ENCODE assay signal across 8 cellular contexts in the genomic region with DNA sequence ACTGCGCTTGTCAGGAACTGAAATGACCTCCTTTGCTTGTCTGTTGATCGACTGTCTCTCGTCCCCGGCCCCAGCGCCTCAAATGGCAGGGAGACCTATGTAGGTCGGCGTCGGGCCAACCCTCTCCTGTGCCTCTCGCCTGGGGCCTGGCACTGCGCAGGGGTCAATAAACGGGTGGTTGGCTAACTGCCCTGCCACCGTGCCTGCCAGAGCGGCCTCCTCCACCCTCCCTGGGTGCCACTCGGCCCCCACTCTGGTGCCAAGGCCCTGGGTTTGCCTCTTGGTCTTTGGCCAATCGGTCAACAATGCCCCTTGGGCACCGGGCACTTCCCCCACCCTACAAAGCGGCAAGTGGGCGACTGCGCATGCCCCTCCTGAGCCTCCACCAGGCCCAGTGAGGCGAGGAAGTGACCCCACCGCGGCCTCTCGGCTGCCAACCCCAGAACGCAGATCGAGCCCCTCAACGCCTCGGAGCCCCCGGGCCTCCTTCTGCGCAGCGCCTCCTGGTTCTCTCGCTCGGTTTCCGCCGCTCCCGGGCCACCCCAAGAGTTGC. TPM values are rescaled to one million over a fixed set of nuclear protein-coding genes. Genes with fewer than 3 reads are reported as not detected.
A peak's percentile ranks its signal among the peaks of the same experiment; 100 is the strongest.
DNase-seq lines count a peak whose midpoint lies in the region; ATAC-seq, FAIRE-seq and TF ChIP-seq lines count a peak whose summit lies in the region.

No MANE protein-coding gene starts in this region.

- H3K36me3 ChIP-seq in BLaER1 (peaks cover 33% of the 10 kb centered on the region), NT2/D1 (ENCODE audit: insufficient read depth, insufficient read length, low read length) (peaks cover 33% of the 10 kb centered on the region), vagina (peaks cover 0 to 13% of the 10 kb centered on the region in 2 donors)

- peak overlapping the region; percentile 94 for H3K27ac Mint-ChIP-seq in neural crest cell (ENCODE audit: unreplicated experiment)

- peak overlapping the region; percentile 93 for H3K4me2 ChIP-seq in BLaER1

- H3K4me1 ChIP-seq in BLaER1, result peaks cover 47% of the 10 kb centered on the region
- peaks cover 8% of the 10 kb centered on the region for H3K4me1 ChIP-seq in NT2/D1 (ENCODE audit: insufficient read depth, insufficient read length)
- peaks cover 48% of the 10 kb centered on the region for H3K4me1 ChIP-seq in vagina

- H3K9me3 ChIP-seq in BLaER1, result no peaks in the 10 kb centered on the region
- no peaks in the 10 kb centered on the region for H3K9me3 ChIP-seq in NT2/D1 (ENCODE audit: insufficient read depth, low read length)
- H3K9me3 ChIP-seq in vagina, result no peaks in the 10 kb centered on the region

- H3K4me3 ChIP-seq in BLaER1 (peak overlapping the region; percentile 88), NT2/D1 (ENCODE audit: insufficient read length, low read depth) (peak overlapping the region; percentile 98), vagina (peak overlapping the region; percentile 76 to 89)

- H3K9ac ChIP-seq in BLaER1, result peak overlapping the region; percentile 99
- H3K9ac ChIP-seq in NT2/D1 (ENCODE audit: insufficient read length, low read depth), result peak overlapping the region; percentile 100

- H3K27me3 ChIP-seq in BLaER1, result no peaks in the 10 kb centered on the region
- H3K27me3 ChIP-seq in NT2/D1 (ENCODE audit: insufficient read depth, insufficient read length), result no peaks in the 10 kb centered on the region
- no peaks in the 10 kb centered on the region for H3K27me3 ChIP-seq in vagina

- no peak for TF ChIP-seq POLR2A in vagina (IDR thresholded peaks at IDR 0.05)

- no peak for DNase-seq in NT2/D1 (ENCODE audit: low read depth, low spot score)
- peak in 3 of 4 experiments; percentile 23 to 49 (median 36) for DNase-seq in activated naive CD4-positive, alpha-beta T cell (lab: John Stamatoyannopoulos, UW)
- peak; percentile 76 to 79 for DNase-seq in frontal cortex (ENCODE audit: low spot score in 2 of 2)
- peak; percentile 23 for DNase-seq in neural crest cell (ENCODE audit: low read depth, low spot score)
- DNase-seq in vagina (ENCODE audit: extremely low spot score in 2 of 2), result peak in 1 of 2 donors; percentile 86

- H3K36me3 Mint-ChIP-seq in neural crest cell (ENCODE audit: low read depth), result peaks cover 9% of the 10 kb centered on the region

- H4K20me1 ChIP-seq in BLaER1, result peaks cover 36% of the 10 kb centered on the region

- peaks cover 16% of the 10 kb centered on the region for H3K4me1 Mint-ChIP-seq in neural crest cell

- FAIRE-seq in frontal cortex (lab: Jason Lieb, UNC), result no peak

- peaks cover 4% of the 10 kb centered on the region for H3K27me3 Mint-ChIP-seq in neural crest cell (ENCODE audit: low read depth)

- TF ChIP-seq CTCF in neural crest cell (conservative IDR thresholded peaks at IDR 0.05), result no peak
- TF ChIP-seq CTCF in vagina (IDR thresholded peaks at IDR 0.05), result no peak

- peak overlapping the region; percentile 100 for H3K27ac ChIP-seq in BLaER1
- H3K27ac ChIP-seq in vagina, result peak overlapping the region; percentile 94

- intact Hi-C loops in vagina (cut with DNase I), result loop anchor here (2.0 kb wide), 1 partner anchor 63 kb away; no protein-coding TSS in a partner anchor

- ATAC-seq in GM18868 (IDR thresholded peaks at IDR 0.05; ENCODE audit: unreplicated experiment), result peak; percentile 36
- ATAC-seq in HG03108 (IDR thresholded peaks at IDR 0.05; ENCODE audit: unreplicated experiment), result peak; percentile 37

- peak overlapping the region; percentile 91 for H3K4me3 Mint-ChIP-seq in neural crest cell

- H3K9me3 Mint-ChIP-seq in neural crest cell, result no peaks in the 10 kb centered on the region

RNA-seq across cellular contexts. Expression of gene KEAP1, which starts 1.1 kb away (rescaled TPM):
- total RNA-seq in frontal cortex, result 45.7 TPM
- total RNA-seq in neural crest cell, result 79.7 and 82.5 TPM in 2 replicates
- total RNA-seq in vagina, result 53.5 TPM

RNA-seq across cellular contexts. Expression of gene S1PR5, which starts 15.2 kb away (rescaled TPM):
- total RNA-seq in frontal cortex (0.41 TPM), neural crest cell (0.79 and 1.1 TPM in 2 replicates), vagina (36.6 TPM)

RNA-seq across cellular contexts. Expression of gene ATG4D, which starts 41.7 kb away (rescaled TPM):
- total RNA-seq in frontal cortex (7.3 TPM), neural crest cell (53.3 and 56.7 TPM in 2 replicates), vagina (18.2 TPM)

Comparison
In these comparisons a context has a peak if more than half of its experiments do, and no peak if none do; other contexts are left out.
1. RNA of gene S1PR5, which starts 15.2 kb away (total RNA-seq): 36.6 TPM in vagina (single experiment); 0.79 to 1.1 TPM in neural crest cell and 0.41 TPM in frontal cortex (single experiment); every median in the first group is over 10 times any median in the second.
2. Peak in every context shown above with its lines, with median percentiles within 50 percentile points of each other: H3K4me3 ChIP-seq.